ENCODE assay signal across 14 cellular contexts in genomic region chr15:70670680-70671079, GRCh38.
DNase-seq lines count a peak whose midpoint lies in the region; ATAC-seq, FAIRE-seq and TF ChIP-seq lines count a peak whose summit lies in the region.
"Had no signal": no experiment of that assay in that cellular context is flagged by ENCODE, and none has a peak within 500 bp of the region (broad histone marks: within the 10 kb centered on the region; RNA-seq: fewer than 3 reads in every experiment).

No MANE protein-coding gene starts in this region.

- no peak overlapping the region for H3K4me3 Mint-ChIP-seq in H9

- DNase-seq in A549 (ENCODE audit: low read depth in 1 of 2, low spot score in 1 of 2): no peak
- DNase-seq in H9: no peak
- peak; percentile 19 for DNase-seq in RPMI7951 (ENCODE audit: low read depth)
- DNase-seq in fibroblast of the aortic adventitia (ENCODE audit: low read depth): peak; percentile 45
- DNase-seq in NCI-H2171 treated with DMSO at 0.1 percent for 48 hours (lab: John Stamatoyannopoulos, UW): no peak
- no peak for DNase-seq in NCI-H2081 treated with DMSO at 0.1 percent for 48 hours (lab: John Stamatoyannopoulos, UW)
- DNase-seq in colonic mucosa: no peak
- DNase-seq in omental fat pad (ENCODE audit: low spot score): no peak
- DNase-seq: hippocampal formation, NCI-H1417 treated with DMSO at 0.1 percent for 48 hours, sigmoid colon had no signal

- H4K5ac ChIP-seq in H9 (ENCODE audit: insufficient read length, low read depth, low read length): no peak overlapping the region

- H3K27me3 Mint-ChIP-seq in H9 (ENCODE audit: low read depth): no peaks in the 10 kb centered on the region

- H3K4me1 ChIP-seq in A549 (peaks cover 6% of the 10 kb centered on the region), H9 (ENCODE audit: insufficient read depth, low read length) (no peaks in the 10 kb centered on the region), colonic mucosa (no peaks in the 10 kb centered on the region)

- no peak for FAIRE-seq in A549 (lab: Jason Lieb, UNC)

- TF ChIP-seq CTCF in A549 (IDR thresholded peaks at IDR 0.05) (peak; percentile 64), H9 (conservative IDR thresholded peaks at IDR 0.05) (peak; percentile 34; the same call in 2 of the 3 replicates), fibroblast of the aortic adventitia (IDR thresholded peaks at IDR 0.05; ENCODE audit: insufficient read depth, low read length) (peak; percentile 17), colonic mucosa (IDR thresholded peaks at IDR 0.05) (no peak), omental fat pad (IDR thresholded peaks at IDR 0.05) (no peak)

- H2BK12ac ChIP-seq in H9 (ENCODE audit: insufficient read length, low read depth, low read length): no peak overlapping the region

- H2BK15ac ChIP-seq in H9 (ENCODE audit: low read depth, low read length): no peak overlapping the region

- H2BK20ac ChIP-seq in H9 (ENCODE audit: low read depth, low read length, poor library complexity, severe bottlenecking): no peak overlapping the region

- no peaks in the 10 kb centered on the region for H3K79me2 ChIP-seq in H9 (ENCODE audit: insufficient read depth, low read length)

- H3K9me3 Mint-ChIP-seq in H9: no peaks in the 10 kb centered on the region
- H3K9me3 Mint-ChIP-seq: activated T-helper 2 cell treated with anti-CD3 and anti-CD28 coated beads, Interferon-gamma antibody, Interleukin-2, Interleukin-4, amounts not matched to agents 10 μg/mL and 5 μg/mL and 100 μg/mL, durations not matched to agents 14 hours and 24 hours and 36 hours had no signal

- no peak for TF ChIP-seq EP300 in A549 (IDR thresholded peaks at IDR 0.05)

- no peaks in the 10 kb centered on the region for H3K23me2 ChIP-seq in H9 (ENCODE audit: insufficient read length, low read depth, low read length, poor library complexity, severe bottlenecking)

- H3K18ac ChIP-seq in H9 (ENCODE audit: insufficient read length, low read depth, low read length): no peak overlapping the region

- CTCF ChIA-PET in A549 (lab: Yijun Ruan, JAX): interaction anchor here (2.9 to 6.7 kb wide), 2 partner anchors 11 to 141 kb away, joined by 14 to 43 read pairs; no protein-coding TSS in a partner anchor

- H3K36me3 ChIP-seq in colonic mucosa: no peaks in the 10 kb centered on the region

- POLR2A ChIA-PET in A549 (lab: Yijun Ruan, JAX): no interaction called here

- H3K14ac ChIP-seq in H9 (ENCODE audit: insufficient read depth, low read length): no peak overlapping the region

- no peak overlapping the region for H4K91ac ChIP-seq in H9 (ENCODE audit: insufficient read length, low read depth, low read length)

- H3K9ac ChIP-seq in H9 (ENCODE audit: extremely low read depth, insufficient read length, low read length): no peak overlapping the region
- no peak overlapping the region for H3K9ac ChIP-seq in colonic mucosa (ENCODE audit: low read depth in 2 of 2, low read length in 2 of 2)

- TF ChIP-seq RAD21 in A549 (conservative IDR thresholded peaks at IDR 0.05 in 1 of 2, IDR thresholded peaks at IDR 0.05 in 1 of 2): peak; percentile 65 to 67

- no peaks in the 10 kb centered on the region for H4K20me1 ChIP-seq in H9 (ENCODE audit: control insufficient read depth, insufficient read depth, insufficient read length)

- H3K4ac ChIP-seq in H9 (ENCODE audit: low read depth, low read length): no peak overlapping the region

- peaks cover 0 to 5% (median 4%) of the 10 kb centered on the region in 3 experiments; a peak in 3 of 7 replicates for H3K36me3 Mint-ChIP-seq in H9 (ENCODE audit: insufficient read depth in 1 of 3, low read depth in 3 of 3)

- H3K27me3 ChIP-seq in H9 (ENCODE audit: insufficient read depth, low read length): no peaks in the 10 kb centered on the region
- no peaks in the 10 kb centered on the region for H3K27me3 ChIP-seq in colonic mucosa
- H3K27me3 ChIP-seq: sigmoid colon, thyroid gland had no signal

- H3K79me1 ChIP-seq in H9 (ENCODE audit: insufficient read depth, low read depth, low read length, poor library complexity, severe bottlenecking): no peaks in the 10 kb centered on the region

- no peak overlapping the region for H3T11ph ChIP-seq in H9 (ENCODE audit: low read length)

- H3K27ac Mint-ChIP-seq in H9: no peak overlapping the region
- H3K27ac Mint-ChIP-seq: activated T-helper 2 cell treated with anti-CD3 and anti-CD28 coated beads, Interferon-gamma antibody, Interleukin-2, Interleukin-4, amounts not matched to agents 10 μg/mL and 5 μg/mL and 100 μg/mL, durations not matched to agents 14 hours and 24 hours and 36 hours had no signal

- no peak for TF ChIP-seq POLR2A in A549 (IDR thresholded peaks at IDR 0.05; ENCODE audit: low read length)

- no peak overlapping the region for H2BK120ac ChIP-seq in H9 (ENCODE audit: low read depth, low read length, poor library complexity, severe bottlenecking)

- no peak overlapping the region for H3K4me3 ChIP-seq in A549
- H3K4me3 ChIP-seq in fibroblast of the aortic adventitia (ENCODE audit: low read depth, low read length): no peak overlapping the region
- H3K4me3 ChIP-seq in colonic mucosa: no peak overlapping the region
- H3K4me3 ChIP-seq: coronary artery, sigmoid colon, thyroid gland had no signal

- H3K9me3 ChIP-seq in A549 (no peaks in the 10 kb centered on the region), H9 (ENCODE audit: control insufficient read depth, low read depth, low read length) (no peaks in the 10 kb centered on the region), colonic mucosa (no peaks in the 10 kb centered on the region)
- H3K9me3 ChIP-seq: sigmoid colon, thyroid gland had no signal

- H3K4me2 ChIP-seq in A549 (peak overlapping the region; percentile 20; the same call in 1 of the 3 replicates), H9 (ENCODE audit: insufficient read depth, insufficient read length, low read length) (no peak overlapping the region)

- H2AK5ac ChIP-seq in H9 (ENCODE audit: insufficient read length, low read length): no peak overlapping the region

- H2BK5ac ChIP-seq in H9 (ENCODE audit: insufficient read length, low read length): no peak overlapping the region

- peaks cover 4 to 12% of the 10 kb centered on the region in 2 experiments for H3K4me1 Mint-ChIP-seq in H9

- 89% methylated on average over 1 of the region's 1 CpG for WGBS in A549 (ENCODE audit: missing lambda C conversion rate)
- no CpG with 5 or more reads among the region's 1 CpG for WGBS in H9 (ENCODE audit: extremely low coverage, insufficient read length, low lambda C conversion rate)

- no peak overlapping the region for H3K56ac ChIP-seq in H9 (ENCODE audit: insufficient read length, low read depth, low read length)

- no peak for ATAC-seq in A549
- ATAC-seq in omental fat pad (ENCODE audit: low FRiP score): no peak

- H4K8ac ChIP-seq in H9 (replicated peaks; ENCODE audit: insufficient read length, low read depth, low read length): no peak overlapping the region

- intact Hi-C loops in colonic mucosa (cut with DNase I): no loop called here

- H3K27ac ChIP-seq in A549 (no peak overlapping the region), H9 (ENCODE audit: insufficient read length, low read depth, low read length) (no peak overlapping the region), colonic mucosa (no peak overlapping the region)
- H3K27ac ChIP-seq: coronary artery, sigmoid colon had no signal

- H2AFZ ChIP-seq in H9 (ENCODE audit: low read length): no peak overlapping the region

- H3K23ac ChIP-seq in H9 (ENCODE audit: insufficient read length, low read depth, low read length): no peak overlapping the region

TF ChIP-seq in A549, 52 proteins besides CTCF, POLR2A, EP300 and RAD21:
- TF ChIP-seq SMC3 (IDR thresholded peaks at IDR 0.05) (peak; percentile 49), FOXS1 (CRISPR knock-in tag; IDR thresholded peaks at IDR 0.05) (no peak)

Comparison
In these comparisons a context has a peak if more than half of its experiments do, and no peak if none do; other contexts are left out.
1. DNase-seq: peak in RPMI7951 (single experiment) and fibroblast of the aortic adventitia (single experiment); none in A549 (0 of 2), H9 (single experiment), NCI-H2171 treated with DMSO at 0.1 percent for 48 hours (single experiment), NCI-H2081 treated with DMSO at 0.1 percent for 48 hours (single experiment), colonic mucosa (single experiment) and omental fat pad (single experiment).
2. CTCF ChIP-seq: peak in A549 (single experiment), H9 (single experiment) and fibroblast of the aortic adventitia (single experiment); none in colonic mucosa (single experiment) and omental fat pad (0 of 3).